ENCODE assay signal across 8 cellular contexts in the genomic region with DNA sequence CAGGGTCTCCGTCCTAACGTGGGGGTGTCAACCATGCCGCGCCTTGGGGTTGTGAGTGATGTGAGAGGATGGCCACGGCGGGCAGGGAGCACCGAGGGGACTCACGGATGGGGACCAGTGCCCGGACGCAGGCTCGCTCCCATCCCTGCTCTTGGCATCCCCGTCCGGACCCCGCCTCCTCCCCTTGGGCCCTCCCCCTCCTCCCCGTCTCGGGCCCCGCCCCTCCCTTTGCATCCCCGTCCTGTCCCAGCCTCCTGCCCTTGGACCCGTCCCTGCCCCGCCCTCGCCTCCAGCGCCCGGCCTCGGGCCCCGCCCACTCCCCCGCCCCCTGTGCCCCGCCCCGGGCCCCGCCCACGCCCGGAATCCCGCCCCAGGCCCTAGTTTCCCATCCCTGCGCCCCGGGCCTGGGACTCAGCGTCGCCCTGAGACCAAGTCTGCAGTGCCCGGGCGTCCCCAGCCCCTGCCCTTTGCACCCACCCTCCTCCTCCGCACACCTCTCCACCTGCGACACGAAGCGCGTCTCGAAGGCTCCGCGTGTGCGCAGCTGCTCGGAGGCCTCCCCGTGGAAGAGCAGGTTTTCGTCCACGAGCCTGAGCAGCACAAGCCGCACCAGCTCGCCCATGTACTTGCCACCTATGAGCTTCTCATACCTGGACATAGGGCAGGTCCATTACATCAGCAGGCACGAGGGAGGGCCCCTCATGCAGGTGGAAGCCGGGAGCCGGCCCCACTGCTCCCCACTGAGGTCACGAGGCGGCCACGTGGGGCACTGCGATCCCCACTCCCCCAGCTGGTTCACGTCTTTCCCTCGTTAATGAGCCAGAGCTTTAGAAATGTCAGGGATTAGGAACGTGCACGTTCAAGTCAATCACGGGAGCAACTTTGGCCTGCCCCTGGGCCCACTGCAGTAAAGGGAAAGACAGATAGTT. TPM values are rescaled to one million over a fixed set of nuclear protein-coding genes. Genes with fewer than 3 reads are reported as not detected.
DNase-seq lines count a peak whose midpoint lies in the region; ATAC-seq and TF ChIP-seq lines count a peak whose summit lies in the region.

No MANE protein-coding gene starts in this region.

- no peaks in the 10 kb centered on the region for H3K9me2 ChIP-seq in Karpas-422 (replicated peaks; ENCODE audit: insufficient read depth, low read length)

- 13 to 19% methylated on average over 58 to 65 of the region's 65 CpGs for WGBS in esophagus, 2 donors

- H2AFZ ChIP-seq in Karpas-422 (ENCODE audit: low read length): no peak overlapping the region

- no peaks in the 10 kb centered on the region for H3K79me2 ChIP-seq in Karpas-422 (ENCODE audit: low read length)

- H3K27ac ChIP-seq in Karpas-422 (ENCODE audit: low read length): no peak overlapping the region
- H3K27ac ChIP-seq in esophagus (ENCODE audit: low read depth in 2 of 2, low read length in 1 of 2): no peak overlapping the region
- no peak overlapping the region for H3K27ac ChIP-seq in mucosa of rectum (ENCODE audit: low read depth in 2 of 2, low read length in 2 of 2)

- no peak for TF ChIP-seq CTCF in AG10803 (conservative IDR thresholded peaks at IDR 0.05; ENCODE audit: low read length)

- H3K4me1 ChIP-seq in Karpas-422 (ENCODE audit: low read length): no peaks in the 10 kb centered on the region
- peaks cover 0 to 18% of the 10 kb centered on the region in 2 donors for H3K4me1 ChIP-seq in esophagus (ENCODE audit: control insufficient read depth in 2 of 2, insufficient read depth in 2 of 2, low read length in 1 of 2)
- peaks cover 0 to 6% of the 10 kb centered on the region in 2 donors for H3K4me1 ChIP-seq in mucosa of rectum (ENCODE audit: control insufficient read depth in 2 of 2, insufficient read depth in 2 of 2, low read length in 2 of 2)

- no peaks in the 10 kb centered on the region for H3K27me3 ChIP-seq in Karpas-422 (ENCODE audit: low read length)
- H3K27me3 ChIP-seq in esophagus (ENCODE audit: control insufficient read depth in 1 of 2, insufficient read depth in 2 of 2, low read length in 2 of 2): no peaks in the 10 kb centered on the region
- H3K27me3 ChIP-seq in mucosa of rectum (ENCODE audit: control insufficient read depth in 2 of 2, insufficient read depth in 2 of 2, low read length in 2 of 2): no peaks in the 10 kb centered on the region

- DNase-seq in AG10803 (ENCODE audit: low read depth): peak; percentile 52
- DNase-seq in Karpas-422: peak; percentile 89
- peak; percentile 70 for DNase-seq in activated T-cell treated with anti-CD3 and anti-CD28 coated beads, Interleukin-2, amount 50 U/mL, for 1 hour
- DNase-seq in stimulated activated CD8-positive, alpha-beta memory T cell treated with anti-CD3 and anti-CD28 coated beads, Interleukin-7, amount 100 ng/mL, for 1 hour (ENCODE audit: low read depth in 2 of 2): peak; percentile 22 to 35

- H3K4me2 ChIP-seq in Karpas-422 (ENCODE audit: low read depth, low read length, poor library complexity, severe bottlenecking): no peak overlapping the region

- peak overlapping the region; percentile 59 for H3K4me3 ChIP-seq in AG10803 (ENCODE audit: low read length)
- no peak overlapping the region for H3K4me3 ChIP-seq in Karpas-422 (ENCODE audit: low read length)
- H3K4me3 ChIP-seq in esophagus (ENCODE audit: low read depth in 1 of 2, low read length in 2 of 2): peak overlapping the region; percentile 23 to 33
- peak overlapping the region; percentile 59 to 62 for H3K4me3 ChIP-seq in mucosa of rectum (ENCODE audit: low read length in 2 of 2)

- no peaks in the 10 kb centered on the region for H4K20me1 ChIP-seq in Karpas-422 (ENCODE audit: insufficient read depth, low read depth, low read length)

- no peak for ATAC-seq in HG02885 (IDR thresholded peaks at IDR 0.05; ENCODE audit: poor library complexity, unreplicated experiment)
- ATAC-seq in GM21390 (IDR thresholded peaks at IDR 0.05; ENCODE audit: unreplicated experiment): no peak

- no peaks in the 10 kb centered on the region for H3K36me3 ChIP-seq in Karpas-422 (ENCODE audit: insufficient read depth, low read length)
- H3K36me3 ChIP-seq in esophagus (ENCODE audit: control insufficient read depth in 2 of 2, insufficient read depth in 2 of 2, low read length in 1 of 2): no peaks in the 10 kb centered on the region
- no peaks in the 10 kb centered on the region for H3K36me3 ChIP-seq in mucosa of rectum (ENCODE audit: control insufficient read depth in 2 of 2, insufficient read depth in 2 of 2, low read length in 2 of 2)

- no peak overlapping the region for H3K9ac ChIP-seq in Karpas-422 (ENCODE audit: low read length)
- peak overlapping the region in 1 of 2 donors; percentile 38 for H3K9ac ChIP-seq in mucosa of rectum (ENCODE audit: low read depth in 1 of 2, low read length in 2 of 2)

- H3K9me3 ChIP-seq in Karpas-422 (ENCODE audit: low read length) (no peaks in the 10 kb centered on the region), esophagus (ENCODE audit: control insufficient read depth in 2 of 2, insufficient read depth in 1 of 2, low read depth in 1 of 2, low read length in 1 of 2) (no peaks in the 10 kb centered on the region), mucosa of rectum (ENCODE audit: control insufficient read depth in 2 of 2, low read length in 2 of 2) (no peaks in the 10 kb centered on the region)

RNA-seq across cellular contexts. Expression of a gene that starts 5.1 kb away (rescaled TPM):
- total RNA-seq in Karpas-422 (2014; rRNA removed; shearing (Covaris generic); ENCODE audit: low replicate concordance): not detected in 2 replicates
- polyA plus RNA-seq in esophagus: under 1 TPM; 0.12 to 0.53 TPM

RNA-seq across cellular contexts. Expression of a gene that starts 22.9 kb away (rescaled TPM):
- 165 and 217 TPM in 2 replicates for total RNA-seq in Karpas-422 (2014; rRNA removed; shearing (Covaris generic); ENCODE audit: low replicate concordance)
- polyA plus RNA-seq in esophagus: 10 to 100 TPM; 60.1 to 94.9 TPM

RNA-seq across cellular contexts. Expression of a gene that starts 42.1 kb away (rescaled TPM):
- total RNA-seq in Karpas-422 (2014; rRNA removed; shearing (Covaris generic); ENCODE audit: low replicate concordance): 5.9 TPM in 1 of 2 replicates, not detected in the other
- 10 to 100 TPM in 1 of 2 donors, 1 to 10 TPM in 1; 8.8 to 19.9 TPM for polyA plus RNA-seq in esophagus

RNA-seq across cellular contexts. Expression of a gene that starts 43.0 kb away (rescaled TPM):
- total RNA-seq in Karpas-422 (2014; rRNA removed; shearing (Covaris generic); ENCODE audit: low replicate concordance): not detected in 2 replicates
- under 1 TPM; 0.18 to 0.27 TPM for polyA plus RNA-seq in esophagus

RNA-seq across cellular contexts. Expression of a gene that starts 54.5 kb away (rescaled TPM):
- total RNA-seq in Karpas-422 (2014; rRNA removed; shearing (Covaris generic); ENCODE audit: low replicate concordance): 63.1 and 88.6 TPM in 2 replicates
- polyA plus RNA-seq in esophagus: 10 to 100 TPM; 32.7 to 52.6 TPM

Comparison
In these comparisons a context has a peak if more than half of its experiments do, and no peak if none do; other contexts are left out.
1. DNase-seq: peak in every context shown above with its lines; median percentile 89 in Karpas-422; 70 in activated T-cell treated with anti-CD3 and anti-CD28 coated beads, Interleukin-2, amount 50 U/mL, for 1 hour; 52 in AG10803; 28 in stimulated activated CD8-positive, alpha-beta memory T cell treated with anti-CD3 and anti-CD28 coated beads, Interleukin-7, amount 100 ng/mL, for 1 hour.